In genomic region chr20:50122763-50123162, GRCh38 we compare ENCODE assay signal across 1 cellular context.
TF ChIP-seq lines count a peak whose summit lies in the region.

No MANE protein-coding gene starts in this region.

TF ChIP-seq in HepG2, 621 proteins besides CTCF, POLR2A, EP300 and RAD21:
- 0 out of 2 replicates have a peak, but pooled peaks have one; percentile 29 for TF ChIP-seq PHF21A (CRISPR knock-in tag; IDR thresholded peaks at IDR 0.05)
- 0 out of 2 replicates have a peak, but pooled peaks have one; percentile 9 for TF ChIP-seq BHLHE40 (IDR thresholded peaks at IDR 0.05; ENCODE audit: low read length)
- 0 out of 2 replicates have a peak, but pooled peaks have one; percentile 43 for TF ChIP-seq ZNF230 (CRISPR knock-in tag; IDR thresholded peaks at IDR 0.05)
- TF ChIP-seq ZMYM3 (CRISPR knock-in tag; IDR thresholded peaks at IDR 0.05), result peak; percentile 40; the same call in 1 of the 2 replicates
- TF ChIP-seq ZNF121 (CRISPR knock-in tag; IDR thresholded peaks at IDR 0.05), result peak; percentile 96
- no peak for TF ChIP-seq EEA1 (CRISPR knock-in tag; IDR thresholded peaks at IDR 0.05; ENCODE audit: borderline replicate concordance)
- TF ChIP-seq ZNF362 (CRISPR knock-in tag; IDR thresholded peaks at IDR 0.05; ENCODE audit: borderline replicate concordance), result peak; percentile 63; the same call in 1 of the 2 replicates
- TF ChIP-seq RARA (CRISPR knock-in tag; IDR thresholded peaks at IDR 0.05), result peak; percentile 49; the same call in 1 of the 2 replicates
- TF ChIP-seq ZNF740 (CRISPR knock-in tag; IDR thresholded peaks at IDR 0.05), result no peak
- TF ChIP-seq ZBTB33 (CRISPR knock-in tag; IDR thresholded peaks at IDR 0.05), result peak; percentile 59; the same call in 1 of the 2 replicates
- TF ChIP-seq ZNF615 (CRISPR knock-in tag; IDR thresholded peaks at IDR 0.05; ENCODE audit: borderline replicate concordance), result no peak
- TF ChIP-seq FOXP1 (IDR thresholded peaks at IDR 0.05), result no peak
- no peak for TF ChIP-seq FOXP1 (CRISPR knock-in tag; IDR thresholded peaks at IDR 0.05)
